ENCODE assay signal across 9 cellular contexts in the genomic region with DNA sequence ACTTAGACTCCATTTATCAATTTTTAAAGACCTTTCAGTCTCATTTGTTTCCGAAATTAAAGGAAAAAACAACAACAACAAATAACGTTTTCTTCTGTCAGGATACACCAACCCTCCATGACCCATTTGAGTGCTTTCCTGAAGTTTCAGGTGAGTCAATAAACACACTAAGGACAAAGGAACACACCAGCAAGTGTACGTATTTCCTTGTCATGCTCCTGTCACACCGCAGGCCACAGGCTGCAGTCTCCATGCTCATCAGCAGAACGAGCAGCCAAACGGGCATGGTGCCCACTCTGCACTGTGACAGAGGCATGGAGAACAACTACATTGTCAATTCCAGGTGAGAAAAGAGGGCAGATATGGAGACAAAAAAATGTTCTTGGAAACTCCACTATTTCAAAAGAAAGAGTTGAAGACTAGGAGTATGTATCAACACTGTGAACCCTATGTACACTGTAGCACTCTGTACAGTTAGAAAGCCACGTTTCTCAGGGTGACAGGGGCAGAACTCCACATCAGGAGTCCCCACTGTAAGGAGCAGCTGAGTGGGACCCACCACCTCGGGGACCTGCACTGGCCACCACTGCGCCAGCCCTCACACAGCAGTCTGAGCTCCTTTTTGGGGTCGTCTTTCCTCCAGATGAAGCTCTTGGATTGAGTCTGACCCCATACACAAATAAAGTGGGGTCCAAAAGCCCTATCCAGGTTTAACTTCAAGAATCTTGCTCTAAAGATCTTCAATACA. TPM values are rescaled to one million over a fixed set of nuclear protein-coding genes. Genes with fewer than 3 reads are reported as not detected.
DNase-seq lines count a peak whose midpoint lies in the region; ATAC-seq, FAIRE-seq and TF ChIP-seq lines count a peak whose summit lies in the region.
"Had no signal": no experiment of that assay in that cellular context is flagged by ENCODE, and none has a peak within 500 bp of the region (broad histone marks: within the 10 kb centered on the region; RNA-seq: fewer than 3 reads in every experiment).

No MANE protein-coding gene starts in this region.

- no peak for ATAC-seq in activated CD4-positive, alpha-beta T cell treated with anti-CD3 and anti-CD28 coated beads for 36 hours
- no peak for ATAC-seq in GM18502 (IDR thresholded peaks at IDR 0.05; ENCODE audit: poor library complexity, unreplicated experiment)

- H3K27me3 ChIP-seq in liver (ENCODE audit: control insufficient read depth in 4 of 4, insufficient read depth in 4 of 4, low read length in 3 of 4) (no peaks in the 10 kb centered on the region), thyroid gland (no peaks in the 10 kb centered on the region)

- no peaks in the 10 kb centered on the region for H3K9me3 Mint-ChIP-seq in activated CD4-positive, alpha-beta T cell treated with anti-CD3 and anti-CD28 coated beads for 36 hours (ENCODE audit: low read depth)
- H3K9me3 Mint-ChIP-seq in brain: peaks cover 0 to 3% (median 0%) of the 10 kb centered on the region in 5 experiments

- peaks cover 78% of the 10 kb centered on the region for H3K4me1 Mint-ChIP-seq in activated CD4-positive, alpha-beta T cell treated with anti-CD3 and anti-CD28 coated beads for 36 hours
- peaks cover 83% of the 10 kb centered on the region for H3K4me1 Mint-ChIP-seq in brain

- H3K36me3 ChIP-seq in liver (ENCODE audit: control insufficient read depth in 4 of 4, insufficient read depth in 3 of 4, low read depth in 1 of 4, low read length in 3 of 4): no peaks in the 10 kb centered on the region
- H3K36me3 ChIP-seq in thyroid gland: no peaks in the 10 kb centered on the region

- DNase-seq in activated CD4-positive, alpha-beta T cell treated with anti-CD3 and anti-CD28 coated beads for 36 hours: no peak
- no peak for DNase-seq in activated CD4-positive, alpha-beta T cell treated with anti-CD3 and anti-CD28 coated beads for 1 hour
- DNase-seq in thyroid gland (peak; percentile 87 to 92), GM12891 (ENCODE audit: insufficient read length, low spot score) (no peak), hippocampal formation (lab: John Stamatoyannopoulos, UW) (no peak)
- DNase-seq: NCI-H526 had no signal

- H3K4me3 ChIP-seq in liver (ENCODE audit: low read depth in 1 of 3, low read length in 3 of 3) (no peak overlapping the region), thyroid gland (replicated peaks in 1 of 3) (no peak overlapping the region)

- intact Hi-C loops in activated CD4-positive, alpha-beta T cell treated with anti-CD3 and anti-CD28 coated beads for 36 hours (cut with DNase I, micrococcal nuclease): loop anchor here (5.0 to 10.0 kb wide), 8 partner anchors 39 to 1899 kb away; partner anchors contain the start of genes AGPAT3 (in 1 of the 2), ITGB2 (in 1 of the 2), PCBP3 (in 1 of the 2) and PKNOX1 (in 1 of the 2)
- intact Hi-C loops in thyroid gland (cut with DNase I): loop anchor here (5.0 kb wide), 1 partner anchor 69 kb away; the partner anchor contains the start of gene UBE2G2

- peak overlapping the region in 1 of 2 donors; percentile 10 for H3K9ac ChIP-seq in liver (ENCODE audit: low read depth in 1 of 2, low read length in 2 of 2)

- TF ChIP-seq CTCF in brain (conservative IDR thresholded peaks at IDR 0.05) (no peak), liver (IDR thresholded peaks at IDR 0.05; ENCODE audit: low read depth, low read length, missing input control) (no peak), thyroid gland (IDR thresholded peaks at IDR 0.05) (peak in 1 of 6 experiments; percentile 17)

- WGBS in liver: 48% methylated on average over 10 of the region's 10 CpGs
- WGBS in thyroid gland, 2 donors: 54% methylated on average over 10 of the region's 10 CpGs

- H3K9me3 ChIP-seq in liver (ENCODE audit: control insufficient read depth in 4 of 4, low read length in 3 of 4): no peaks in the 10 kb centered on the region
- H3K9me3 ChIP-seq in thyroid gland: no peaks in the 10 kb centered on the region

- H3K4me1 ChIP-seq in liver (ENCODE audit: control insufficient read depth in 4 of 4, insufficient read depth in 4 of 4, low read length in 3 of 4) (peaks cover 8 to 75% (median 49%) of the 10 kb centered on the region in 4 donors), thyroid gland (peaks cover 61 to 67% of the 10 kb centered on the region in 2 donors)

- H3K27ac Mint-ChIP-seq in activated CD4-positive, alpha-beta T cell treated with anti-CD3 and anti-CD28 coated beads for 36 hours: peak overlapping the region; percentile 44
- H3K27ac Mint-ChIP-seq in brain: peak overlapping the region; percentile 70 to 97 (median 95)

- peak overlapping the region; percentile 92 for H3K4me3 Mint-ChIP-seq in activated CD4-positive, alpha-beta T cell treated with anti-CD3 and anti-CD28 coated beads for 36 hours
- H3K4me3 Mint-ChIP-seq in brain: peak overlapping the region; percentile 97 to 99 (median 98)

- H3K36me3 Mint-ChIP-seq in activated CD4-positive, alpha-beta T cell treated with anti-CD3 and anti-CD28 coated beads for 36 hours (ENCODE audit: low read depth): peaks cover 13% of the 10 kb centered on the region
- peaks cover 14% of the 10 kb centered on the region for H3K36me3 Mint-ChIP-seq in brain

- POLR2A ChIA-PET in activated CD4-positive, alpha-beta T cell treated with anti-CD3 and anti-CD28 coated beads for 36 hours (lab: Charles Lee): no interaction called here

- TF ChIP-seq POLR2A in thyroid gland (IDR thresholded peaks at IDR 0.05): no peak
- no peak for TF ChIP-seq POLR2A in GM12891 (IDR thresholded peaks at IDR 0.05; ENCODE audit: low read depth, low read length)

- H3K27ac ChIP-seq in liver (ENCODE audit: low read depth in 1 of 2, low read length in 2 of 2): peak overlapping the region; percentile 88 to 95
- H3K27ac ChIP-seq in thyroid gland: peak overlapping the region; percentile 19 to 95 (median 42)

- H3K27me3 Mint-ChIP-seq in activated CD4-positive, alpha-beta T cell treated with anti-CD3 and anti-CD28 coated beads for 36 hours: no peaks in the 10 kb centered on the region
- peaks cover 22% of the 10 kb centered on the region for H3K27me3 Mint-ChIP-seq in brain

- TF ChIP-seq RAD21 in liver (IDR thresholded peaks at IDR 0.05): peak in 1 of 2 donors; percentile 33

- no peak for FAIRE-seq in GM12891 (lab: Jason Lieb, UNC)

- CTCF ChIA-PET in activated CD4-positive, alpha-beta T cell treated with anti-CD3 and anti-CD28 coated beads for 36 hours (lab: Charles Lee): interaction anchor here (0.9 kb wide), 1 partner anchor 56 kb away, joined by 3 read pairs; no protein-coding TSS in a partner anchor

TF ChIP-seq in liver, 16 proteins besides CTCF, POLR2A, EP300 and RAD21:
- TF ChIP-seq FOXA2 (IDR thresholded peaks at IDR 0.05) (peak; percentile 62), SP1 (IDR thresholded peaks at IDR 0.05) (no peak), MAX (IDR thresholded peaks at IDR 0.05) (peak; percentile 48), RXRA (IDR thresholded peaks at IDR 0.05) (peak in 1 of 2 donors; percentile 52), FOXA1 (IDR thresholded peaks at IDR 0.05) (peak; percentile 29), TAF1 (conservative IDR thresholded peaks at IDR 0.05) (no peak), HNF4A (conservative IDR thresholded peaks at IDR 0.05) (peak in 1 of 2 donors; percentile 46)

TF ChIP-seq in GM12891, 5 proteins besides CTCF, POLR2A, EP300 and RAD21:
- TF ChIP-seq POU2F2 (IDR thresholded peaks at IDR 0.05; ENCODE audit: low read depth, low read length) (no peak), POLR2AphosphoS5 (IDR thresholded peaks at IDR 0.05; ENCODE audit: low read depth, low read length) (no peak), SPI1 (IDR thresholded peaks at IDR 0.05; ENCODE audit: low read depth, low read length) (no peak), TAF1 (IDR thresholded peaks at IDR 0.05; ENCODE audit: low read depth, low read length) (no peak), PAX5 (IDR thresholded peaks at IDR 0.05; ENCODE audit: insufficient read depth, low read length, severe bottlenecking) (no peak)

RNA-seq across cellular contexts. Expression of gene PTTG1IP, which starts 2.6 kb away (rescaled TPM):
- 10 to 100 TPM; 34.8 to 44.3 TPM for total RNA-seq in activated CD4-positive, alpha-beta T cell treated with anti-CD3 and anti-CD28 coated beads for 36 hours
- polyA plus RNA-seq in brain (ENCODE audit: insufficient read depth, low read depth, low replicate concordance): 335 TPM
- total RNA-seq in liver: 10 to 100 TPM; 86.8 to 94.0 TPM
- polyA plus RNA-seq in liver: 10 to 100 TPM; 62.0 to 72.8 TPM
- total RNA-seq in thyroid gland: 100 to 1,000 TPM; 256 to 374 (median 309) TPM
- polyA plus RNA-seq in GM12891 (2012; ENCODE audit: low read depth, missing spikeins): 26.6 TPM

RNA-seq across cellular contexts. Expression of gene ITGB2, which starts 49.8 kb away (rescaled TPM):
- total RNA-seq in activated CD4-positive, alpha-beta T cell treated with anti-CD3 and anti-CD28 coated beads for 36 hours: 100 to 1,000 TPM; 217 to 250 TPM
- polyA plus RNA-seq in brain (ENCODE audit: insufficient read depth, low read depth, low replicate concordance) (11.3 TPM), liver (10 to 100 TPM in 1 of 2 donors, 1 to 10 TPM in 1; 9.6 to 23.6 TPM)
- total RNA-seq in liver (10 to 100 TPM; 33.8 to 50.6 TPM), thyroid gland (10 to 100 TPM; 18.4 to 79.4 (median 27.5) TPM)
- polyA plus RNA-seq in GM12891 (2012; ENCODE audit: low read depth, missing spikeins): 62.1 TPM

RNA-seq across cellular contexts. Expression of gene SUMO3, which starts 53.1 kb away (rescaled TPM):
- total RNA-seq in activated CD4-positive, alpha-beta T cell treated with anti-CD3 and anti-CD28 coated beads for 36 hours: 10 to 100 TPM; 83.4 to 84.9 TPM
- 149 TPM for polyA plus RNA-seq in brain (ENCODE audit: insufficient read depth, low read depth, low replicate concordance)
- 10 to 100 TPM; 35.1 to 39.9 TPM for total RNA-seq in liver
- 10 to 100 TPM; 41.4 to 51.0 TPM for polyA plus RNA-seq in liver
- total RNA-seq in thyroid gland: 100 to 1,000 TPM in 1 of 4 donors, 10 to 100 TPM in 3; 65.7 to 127 (median 87.8) TPM
- polyA plus RNA-seq in GM12891 (2012; ENCODE audit: low read depth, missing spikeins): 67.9 TPM

Comparison
In these comparisons a context has a peak if more than half of its experiments do, and no peak if none do; other contexts are left out.
1. DNase-seq: peak in thyroid gland (2 of 2); none in activated CD4-positive, alpha-beta T cell treated with anti-CD3 and anti-CD28 coated beads for 36 hours (single experiment), activated CD4-positive, alpha-beta T cell treated with anti-CD3 and anti-CD28 coated beads for 1 hour (single experiment), GM12891 (single experiment) and hippocampal formation (0 of 2).